ENCODE assay signal across 19 cellular contexts in the genomic region with DNA sequence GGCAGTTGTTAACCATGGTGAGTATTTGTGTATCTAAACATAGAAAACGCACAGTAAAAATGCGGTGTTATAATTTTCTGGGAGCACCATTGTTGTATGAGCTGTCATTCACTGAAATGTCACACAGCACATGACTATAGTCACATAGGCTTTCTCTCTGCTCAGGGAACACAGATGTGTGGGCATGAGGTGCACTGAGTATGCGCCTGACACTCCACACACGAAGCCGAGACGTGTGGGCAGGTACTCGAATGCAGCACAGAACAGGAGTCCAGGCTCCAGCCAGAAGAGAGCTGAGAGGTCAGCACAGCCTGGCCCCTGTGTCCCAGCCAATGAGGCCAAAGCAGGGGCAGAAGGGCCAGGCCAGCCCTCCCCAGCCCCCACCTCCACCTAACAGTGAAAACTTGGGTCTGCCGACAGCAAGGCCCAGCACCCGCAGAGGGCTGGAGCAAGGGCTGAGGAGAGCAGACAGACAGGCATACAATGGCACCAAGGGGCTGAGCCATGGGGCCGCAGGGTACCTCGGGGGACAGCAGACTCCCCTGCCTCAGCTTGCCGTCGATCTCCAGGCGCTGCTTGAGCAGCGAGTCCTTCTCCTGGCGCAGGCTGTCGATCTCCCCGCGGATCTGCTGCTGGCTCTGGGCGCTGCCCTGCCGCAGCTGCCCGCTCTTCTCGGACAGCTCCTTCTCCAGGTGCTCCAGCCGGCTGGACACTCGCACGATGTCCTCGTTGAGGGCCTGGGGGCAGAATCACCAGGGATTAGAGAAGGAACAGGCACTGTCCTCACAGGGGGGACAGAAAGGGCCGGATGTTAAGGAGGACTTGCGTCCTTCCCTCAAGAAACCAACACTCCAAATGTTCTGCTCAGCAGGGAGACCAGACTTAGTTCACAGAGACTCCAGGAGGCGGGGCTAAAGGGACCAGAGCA. TPM values are rescaled to one million over a fixed set of nuclear protein-coding genes. Genes with fewer than 3 reads are reported as not detected.
DNase-seq lines count a peak whose midpoint lies in the region; ATAC-seq and TF ChIP-seq lines count a peak whose summit lies in the region.
"Had no signal": no experiment of that assay in that cellular context is flagged by ENCODE, and none has a peak within 500 bp of the region (broad histone marks: within the 10 kb centered on the region; RNA-seq: fewer than 3 reads in every experiment).

No MANE protein-coding gene starts in this region.

- H3K9me3 Mint-ChIP-seq in endodermal cell (peaks cover 26% of the 10 kb centered on the region), osteocyte (ENCODE audit: unreplicated experiment) (peaks cover 3% of the 10 kb centered on the region)
- no peaks in the 10 kb centered on the region for H3K9me3 Mint-ChIP-seq in activated CD8-positive, alpha-beta T cell treated with anti-CD3 and anti-CD28 coated beads for 36 hours

- H2BK12ac ChIP-seq in mesenchymal stem cell (ENCODE audit: low read length in 2 of 2), result no peak overlapping the region

- H3K9ac ChIP-seq in SK-N-SH (no peak overlapping the region), endodermal cell (ENCODE audit: extremely low read depth, low read length, poor library complexity, severe bottlenecking) (no peak overlapping the region), mesenchymal stem cell (ENCODE audit: low read length) (no peak overlapping the region)

- no peak overlapping the region for H4K91ac ChIP-seq in mesenchymal stem cell (ENCODE audit: low read length)

- WGBS in SK-N-SH (ENCODE audit: low lambda C conversion rate), result 93% methylated on average over 23 of the region's 30 CpGs
- WGBS in endodermal cell (ENCODE audit: insufficient coverage in 1 of 2, insufficient read length in 1 of 2), 2 experiments, result 90 to 94% methylated on average over 26 to 30 of the region's 30 CpGs
- WGBS in mesenchymal stem cell, result 92% methylated on average over 30 of the region's 30 CpGs
- WGBS in hepatocyte (ENCODE audit: low lambda C conversion rate, missing lambda C conversion rate), result 92% methylated on average over 30 of the region's 30 CpGs

- no peak overlapping the region for H3K18ac ChIP-seq in mesenchymal stem cell (ENCODE audit: low read depth in 1 of 2, low read length in 2 of 2)

- H3K36me3 Mint-ChIP-seq in endodermal cell (ENCODE audit: low read depth) (peaks cover 82% of the 10 kb centered on the region), osteocyte (ENCODE audit: unreplicated experiment) (peaks cover 44% of the 10 kb centered on the region)
- H3K36me3 Mint-ChIP-seq in activated CD8-positive, alpha-beta T cell treated with anti-CD3 and anti-CD28 coated beads for 36 hours (ENCODE audit: low read depth), result peaks cover 56% of the 10 kb centered on the region

- TF ChIP-seq RAD21 in SK-N-SH (IDR thresholded peaks at IDR 0.05; ENCODE audit: low read length), result no peak

- ATAC-seq in SK-N-SH treated with all-trans-retinoic acid at 6 μM for 48 hours, result no peak; the same call in 2 of the 3 replicates
- ATAC-seq in activated CD8-positive, alpha-beta T cell treated with anti-CD3 and anti-CD28 coated beads for 36 hours, result no peak
- ATAC-seq: naive thymus-derived CD4-positive, alpha-beta T cell had no signal

- H3K4me3 ChIP-seq in SK-N-SH (ENCODE audit: low read depth in 2 of 2, low read length in 1 of 2) (no peak overlapping the region), endodermal cell (ENCODE audit: low read length) (no peak overlapping the region), mesenchymal stem cell (ENCODE audit: insufficient read depth in 1 of 2, low read depth in 1 of 2, low read length in 2 of 2) (no peak overlapping the region), hepatocyte (no peak overlapping the region)
- H3K4me3 ChIP-seq: heart left ventricle, prostate gland had no signal

- H2AFZ ChIP-seq in SK-N-SH (ENCODE audit: low read depth) (no peak overlapping the region), mesenchymal stem cell (ENCODE audit: low read depth, low read length) (no peak overlapping the region), hepatocyte (no peak overlapping the region)

- no peak overlapping the region for H2AK5ac ChIP-seq in mesenchymal stem cell (ENCODE audit: low read length, severe bottlenecking)

- H3K27ac ChIP-seq in SK-N-SH (ENCODE audit: low read depth in 2 of 2, low read length in 1 of 2) (no peak overlapping the region; a peak in 1 of 4 replicates), endodermal cell (ENCODE audit: low read depth, low read length) (no peak overlapping the region), mesenchymal stem cell (ENCODE audit: low read length, poor library complexity, severe bottlenecking) (no peak overlapping the region), hepatocyte (no peak overlapping the region)
- H3K27ac ChIP-seq: heart left ventricle, prostate gland had no signal

- no peaks in the 10 kb centered on the region for H3K9me3 ChIP-seq in SK-N-SH
- peaks cover 4% of the 10 kb centered on the region for H3K9me3 ChIP-seq in endodermal cell (ENCODE audit: control insufficient read depth, low read length)
- H3K9me3 ChIP-seq in mesenchymal stem cell (ENCODE audit: control insufficient read depth, low read length), result no peaks in the 10 kb centered on the region
- no peaks in the 10 kb centered on the region for H3K9me3 ChIP-seq in hepatocyte (ENCODE audit: low read depth)
- H3K9me3 ChIP-seq: BE2C, heart left ventricle, prostate gland had no signal

- no peak overlapping the region for H2BK5ac ChIP-seq in mesenchymal stem cell (ENCODE audit: low read depth, low read length, poor library complexity, severe bottlenecking)

- H3K4me3 Mint-ChIP-seq in endodermal cell (no peak overlapping the region), osteocyte (ENCODE audit: unreplicated experiment) (no peak overlapping the region)
- H3K4me3 Mint-ChIP-seq in activated CD8-positive, alpha-beta T cell treated with anti-CD3 and anti-CD28 coated beads for 36 hours, result no peak overlapping the region
- H3K4me3 Mint-ChIP-seq: activated T-cell treated with anti-CD3 and anti-CD28 coated beads, Interleukin-2, amount 50 U/mL, for 72 hours had no signal

- CTCF ChIA-PET in SK-N-SH (lab: Yijun Ruan, JAX), result interaction anchor here (5.5 kb wide), 1 partner anchor 15 kb away, joined by 27 read pairs; no protein-coding TSS in a partner anchor
- CTCF ChIA-PET in activated CD8-positive, alpha-beta T cell treated with anti-CD3 and anti-CD28 coated beads for 36 hours (lab: Charles Lee), result no interaction called here

- no peak overlapping the region for H3K23ac ChIP-seq in mesenchymal stem cell (ENCODE audit: low read length in 2 of 2)

- H3K79me2 ChIP-seq in SK-N-SH (ENCODE audit: insufficient read depth) (no peaks in the 10 kb centered on the region), hepatocyte (no peaks in the 10 kb centered on the region)

- no peak overlapping the region for H3K4ac ChIP-seq in mesenchymal stem cell (ENCODE audit: low read depth in 1 of 2, low read length in 2 of 2)

- H3F3A ChIP-seq in SK-N-SH (replicated peaks; ENCODE audit: insufficient read depth), result no peaks in the 10 kb centered on the region

- H3K9me2 ChIP-seq in SK-N-SH (no peaks in the 10 kb centered on the region), hepatocyte (replicated peaks; ENCODE audit: insufficient read depth) (no peaks in the 10 kb centered on the region)

- H2BK15ac ChIP-seq in mesenchymal stem cell (ENCODE audit: low read depth, poor library complexity, severe bottlenecking), result no peak overlapping the region

- H3K27me3 Mint-ChIP-seq in endodermal cell (ENCODE audit: insufficient read depth) (no peaks in the 10 kb centered on the region), osteocyte (ENCODE audit: unreplicated experiment) (no peaks in the 10 kb centered on the region)
- H3K27me3 Mint-ChIP-seq in activated CD8-positive, alpha-beta T cell treated with anti-CD3 and anti-CD28 coated beads for 36 hours, result no peaks in the 10 kb centered on the region

- H3K79me1 ChIP-seq in mesenchymal stem cell (replicated peaks; ENCODE audit: low read length, poor library complexity, severe bottlenecking), result no peaks in the 10 kb centered on the region

- H3K36me3 ChIP-seq in SK-N-SH (replicated peaks in 1 of 2; ENCODE audit: control insufficient read depth in 1 of 2, insufficient read depth in 2 of 2, low read length in 1 of 2) (peaks cover 31 to 65% of the 10 kb centered on the region in 2 experiments), endodermal cell (ENCODE audit: control insufficient read depth, insufficient read depth, low read length) (peaks cover 69% of the 10 kb centered on the region), mesenchymal stem cell (ENCODE audit: control insufficient read depth in 1 of 2, insufficient read depth in 2 of 2, low read depth in 1 of 2, low read length in 2 of 2) (peaks cover 73 to 74% of the 10 kb centered on the region in 2 experiments), hepatocyte (replicated peaks; ENCODE audit: insufficient read depth, low read depth) (no peaks in the 10 kb centered on the region)
- H3K36me3 ChIP-seq: prostate gland had no signal

- no peaks in the 10 kb centered on the region for H4K20me1 ChIP-seq in SK-N-SH (ENCODE audit: insufficient read depth)
- H4K20me1 ChIP-seq in hepatocyte (ENCODE audit: insufficient read depth, poor library complexity, severe bottlenecking), result no peaks in the 10 kb centered on the region

- no peak for TF ChIP-seq EP300 in SK-N-SH (IDR thresholded peaks at IDR 0.05; ENCODE audit: borderline replicate concordance in 1 of 2, low read depth in 1 of 2, low read length in 1 of 2)

- DNase-seq in SK-N-SH (peak; percentile 20), HuH-7.5 (ENCODE audit: low spot score) (peak; percentile 6), endodermal cell (peak; percentile 44), osteocyte (ENCODE audit: extremely low spot score, unreplicated experiment) (peak; percentile 67), mesenchymal stem cell (no peak), hepatocyte (ENCODE audit: low spot score) (no peak)
- no peak for DNase-seq in activated CD8-positive, alpha-beta T cell treated with anti-CD3 and anti-CD28 coated beads for 36 hours
- DNase-seq: 8988T; activated T-cell treated with anti-CD3 and anti-CD28 coated beads, Interleukin-2, amount 50 U/mL, for 72 hours; BE2C; heart left ventricle; Karpas-422; NCI-H1417; NCI-H2227 treated with DMSO at 0.1 percent for 48 hours; stimulated activated CD4-positive, alpha-beta T cell treated with anti-CD3 and anti-CD28 coated beads, Interleukin-4, amount 100 ng/mL, for 4 hours had no signal

- no peak overlapping the region for H2BK120ac ChIP-seq in mesenchymal stem cell (ENCODE audit: low read depth, low read length)

- H3K4me2 ChIP-seq in SK-N-SH (no peak overlapping the region), mesenchymal stem cell (ENCODE audit: low read length, poor library complexity, severe bottlenecking) (no peak overlapping the region), hepatocyte (no peak overlapping the region)

- H3K4me1 ChIP-seq in SK-N-SH (ENCODE audit: control insufficient read depth in 1 of 2, insufficient read depth in 2 of 2, low read depth in 1 of 2, low read length in 1 of 2), result no peaks in the 10 kb centered on the region
- H3K4me1 ChIP-seq in endodermal cell (ENCODE audit: control insufficient read depth, insufficient read depth, low read length), result no peaks in the 10 kb centered on the region
- H3K4me1 ChIP-seq in mesenchymal stem cell (ENCODE audit: control insufficient read depth, insufficient read depth, low read depth, low read length), result no peaks in the 10 kb centered on the region
- H3K4me1 ChIP-seq in hepatocyte (ENCODE audit: insufficient read depth), result no peaks in the 10 kb centered on the region
- H3K4me1 ChIP-seq: BE2C, heart left ventricle, prostate gland had no signal

- H3K27ac Mint-ChIP-seq in endodermal cell, result peak overlapping the region; percentile 10
- no peak overlapping the region for H3K27ac Mint-ChIP-seq in osteocyte (ENCODE audit: unreplicated experiment)
- no peak overlapping the region for H3K27ac Mint-ChIP-seq in activated CD8-positive, alpha-beta T cell treated with anti-CD3 and anti-CD28 coated beads for 36 hours
- H3K27ac Mint-ChIP-seq: activated T-cell treated with anti-CD3 and anti-CD28 coated beads, Interleukin-2, amount 50 U/mL, for 72 hours had no signal

- no peak overlapping the region for H3K14ac ChIP-seq in mesenchymal stem cell (ENCODE audit: low read length in 2 of 2)

- no peak overlapping the region for H4K8ac ChIP-seq in mesenchymal stem cell (ENCODE audit: low read length)

- H3K4me1 Mint-ChIP-seq in endodermal cell, result no peaks in the 10 kb centered on the region
- no peaks in the 10 kb centered on the region for H3K4me1 Mint-ChIP-seq in osteocyte (ENCODE audit: unreplicated experiment)
- peaks cover 5% of the 10 kb centered on the region for H3K4me1 Mint-ChIP-seq in activated CD8-positive, alpha-beta T cell treated with anti-CD3 and anti-CD28 coated beads for 36 hours (ENCODE audit: low read depth)
- H3K4me1 Mint-ChIP-seq: naive thymus-derived CD4-positive, alpha-beta T cell had no signal

- H3K27me3 ChIP-seq in SK-N-SH (ENCODE audit: insufficient read depth) (no peaks in the 10 kb centered on the region), endodermal cell (ENCODE audit: control insufficient read depth, insufficient read depth, low read length, poor library complexity, severe bottlenecking) (no peaks in the 10 kb centered on the region), mesenchymal stem cell (ENCODE audit: control insufficient read depth in 1 of 2, insufficient read depth in 1 of 2, low read length in 2 of 2) (no peaks in the 10 kb centered on the region), hepatocyte (no peaks in the 10 kb centered on the region)
- H3K27me3 ChIP-seq: BE2C, heart left ventricle had no signal

- POLR2A ChIA-PET in SK-N-SH (lab: Yijun Ruan, JAX), result no interaction called here
- POLR2A ChIA-PET in activated CD8-positive, alpha-beta T cell treated with anti-CD3 and anti-CD28 coated beads for 36 hours (lab: Charles Lee), result interaction anchor here (1.0 kb wide), 1 partner anchor 30 kb away, joined by 3 read pairs; no protein-coding TSS in a partner anchor

- TF ChIP-seq CTCF in SK-N-SH (IDR thresholded peaks at IDR 0.05) (no peak), endodermal cell (conservative IDR thresholded peaks at IDR 0.05) (no peak), osteocyte (IDR thresholded peaks at IDR 0.05) (no peak), hepatocyte (IDR thresholded peaks at IDR 0.05; ENCODE audit: poor library complexity) (no peak)
- no peak for TF ChIP-seq CTCF in activated CD8-positive, alpha-beta T cell treated with anti-CD3 and anti-CD28 coated beads for 36 hours (IDR thresholded peaks at IDR 0.05)

- intact Hi-C loops in activated CD8-positive, alpha-beta T cell treated with anti-CD3 and anti-CD28 coated beads for 36 hours (cut with micrococcal nuclease), result no loop called here

RNA-seq across cellular contexts. Expression of a gene that starts 24.0 kb away (rescaled TPM):
- polyA plus RNA-seq in SK-N-SH (2012; rRNA removed), result 11.2 and 12.0 TPM in 2 replicates
- 5.8 and 7.6 TPM in 2 replicates for polyA plus RNA-seq in SK-N-SH (2012; cell fraction: cytosol; rRNA removed)
- polyA plus RNA-seq in SK-N-SH (2012; cell fraction: nucleus; rRNA removed), result 26.1 and 33.6 TPM in 2 replicates
- total RNA-seq in endodermal cell, result 10 to 100 TPM; 22.9 to 24.4 TPM
- polyA plus RNA-seq in endodermal cell (2013, experiment 1 of 2), result 9.7 TPM
- polyA plus RNA-seq in endodermal cell (2013, experiment 2 of 2), result 8.9 TPM
- total RNA-seq in osteocyte, result 18.2 and 20.0 TPM in 2 replicates
- total RNA-seq in activated CD8-positive, alpha-beta T cell treated with anti-CD3 and anti-CD28 coated beads for 36 hours, result 1 to 10 TPM; 2.7 to 3.7 TPM
- polyA plus RNA-seq in mesenchymal stem cell (2013, experiment 1 of 2), result 4.7 TPM
- 4.5 TPM for polyA plus RNA-seq in mesenchymal stem cell (2013, experiment 2 of 2)
- total RNA-seq in hepatocyte, result 3.0 and 5.3 TPM in 2 replicates
- 3.1 and 5.0 TPM in 2 replicates for polyA plus RNA-seq in hepatocyte
- polyA plus RNA-seq: naive thymus-derived CD4-positive, alpha-beta T cell had no signal

RNA-seq across cellular contexts. Expression of a gene that starts 47.9 kb away (rescaled TPM):
- 0.08 TPM in 2 replicates for polyA plus RNA-seq in SK-N-SH (2012; rRNA removed)
- polyA plus RNA-seq in SK-N-SH (2012; cell fraction: cytosol; rRNA removed), result 0.09 and 0.10 TPM in 2 replicates
- 0.39 and 0.40 TPM in 2 replicates for polyA plus RNA-seq in SK-N-SH (2012; cell fraction: nucleus; rRNA removed)
- total RNA-seq in endodermal cell, result under 1 TPM; 0.11 to 0.22 TPM
- polyA plus RNA-seq in endodermal cell (2013, experiment 1 of 2), result 0.18 TPM
- polyA plus RNA-seq in endodermal cell (2013, experiment 2 of 2), result 0.21 TPM
- 0.70 and 0.84 TPM in 2 replicates for total RNA-seq in osteocyte
- 1 to 10 TPM in 1 of 2 experiments, under 1 TPM in 1; 0.50 to 1.1 TPM for total RNA-seq in activated CD8-positive, alpha-beta T cell treated with anti-CD3 and anti-CD28 coated beads for 36 hours
- polyA plus RNA-seq in mesenchymal stem cell (2013, experiment 1 of 2), result 0.14 TPM
- 0.03 TPM for polyA plus RNA-seq in mesenchymal stem cell (2013, experiment 2 of 2)
- 3.5 and 6.3 TPM in 2 replicates for total RNA-seq in hepatocyte
- 2.6 and 6.8 TPM in 2 replicates for polyA plus RNA-seq in hepatocyte

RNA-seq across cellular contexts. Expression of a gene that starts 56.0 kb away (rescaled TPM):
- polyA plus RNA-seq in SK-N-SH (2012; rRNA removed) (2.0 and 3.2 TPM in 2 replicates), hepatocyte (0.47 and 0.91 TPM in 2 replicates)
- 1.2 and 1.8 TPM in 2 replicates for polyA plus RNA-seq in SK-N-SH (2012; cell fraction: cytosol; rRNA removed)
- polyA plus RNA-seq in SK-N-SH (2012; cell fraction: nucleus; rRNA removed), result 6.9 and 7.1 TPM in 2 replicates
- total RNA-seq in endodermal cell (10 to 100 TPM; 21.9 to 27.2 TPM), osteocyte (2.1 and 2.3 TPM in 2 replicates), hepatocyte (1.3 and 2.3 TPM in 2 replicates)
- 20.9 TPM for polyA plus RNA-seq in endodermal cell (2013, experiment 1 of 2)
- polyA plus RNA-seq in endodermal cell (2013, experiment 2 of 2), result 19.5 TPM
- 10 to 100 TPM; 27.0 to 29.2 TPM for total RNA-seq in activated CD8-positive, alpha-beta T cell treated with anti-CD3 and anti-CD28 coated beads for 36 hours
- 0.81 TPM for polyA plus RNA-seq in mesenchymal stem cell (2013, experiment 1 of 2)
- 0.74 TPM for polyA plus RNA-seq in mesenchymal stem cell (2013, experiment 2 of 2)

RNA-seq across cellular contexts. Expression of a gene that starts 59.3 kb away (rescaled TPM):
- polyA plus RNA-seq in SK-N-SH (2012; rRNA removed) (6.1 and 7.0 TPM in 2 replicates), hepatocyte (7.6 and 10.0 TPM in 2 replicates)
- polyA plus RNA-seq in SK-N-SH (2012; cell fraction: cytosol; rRNA removed), result 5.9 and 6.6 TPM in 2 replicates
- 3.5 and 5.1 TPM in 2 replicates for polyA plus RNA-seq in SK-N-SH (2012; cell fraction: nucleus; rRNA removed)
- total RNA-seq in endodermal cell (1 to 10 TPM; 2.7 to 4.0 TPM), osteocyte (4.6 and 5.6 TPM in 2 replicates), hepatocyte (10.7 and 12.7 TPM in 2 replicates)
- polyA plus RNA-seq in endodermal cell (2013, experiment 1 of 2), result 5.1 TPM
- 4.6 TPM for polyA plus RNA-seq in endodermal cell (2013, experiment 2 of 2)
- total RNA-seq in activated CD8-positive, alpha-beta T cell treated with anti-CD3 and anti-CD28 coated beads for 36 hours, result 1 to 10 TPM; 3.3 to 4.0 TPM
- polyA plus RNA-seq in mesenchymal stem cell (2013, experiment 1 of 2), result 3.7 TPM
- polyA plus RNA-seq in mesenchymal stem cell (2013, experiment 2 of 2), result 3.5 TPM

RNA-seq across cellular contexts. Expression of a gene that starts 59.4 kb away (rescaled TPM):
- polyA plus RNA-seq in SK-N-SH (2012; rRNA removed) (0.35 and 0.57 TPM in 2 replicates), hepatocyte (0.57 TPM in 1 of 2 replicates, not detected in the other)
- 0.28 and 0.30 TPM in 2 replicates for polyA plus RNA-seq in SK-N-SH (2012; cell fraction: cytosol; rRNA removed)
- 0.25 and 0.49 TPM in 2 replicates for polyA plus RNA-seq in SK-N-SH (2012; cell fraction: nucleus; rRNA removed)
- total RNA-seq in endodermal cell (under 1 TPM; 0.24 to 0.64 TPM), osteocyte (0.19 TPM in 1 of 2 replicates, not detected in the other), hepatocyte (0.13 TPM in 1 of 2 replicates, not detected in the other)
- polyA plus RNA-seq in endodermal cell (2013, experiment 1 of 2), result 0.11 TPM
- polyA plus RNA-seq in endodermal cell (2013, experiment 2 of 2), result 0.25 TPM
- not detected for total RNA-seq in activated CD8-positive, alpha-beta T cell treated with anti-CD3 and anti-CD28 coated beads for 36 hours
- 0.07 TPM for polyA plus RNA-seq in mesenchymal stem cell (2013, experiment 1 of 2)
- polyA plus RNA-seq in mesenchymal stem cell (2013, experiment 2 of 2), result 0.04 TPM
- total RNA-seq: bronchial epithelial cell had no signal
- polyA plus RNA-seq: naive thymus-derived CD4-positive, alpha-beta T cell had no signal

Comparison
In these comparisons a context has a peak if more than half of its experiments do, and no peak if none do; other contexts are left out.
1. DNase-seq: peak in SK-N-SH (single experiment), HuH-7.5 (single experiment), endodermal cell (single experiment) and osteocyte (single experiment); none in activated CD8-positive, alpha-beta T cell treated with anti-CD3 and anti-CD28 coated beads for 36 hours (single experiment), mesenchymal stem cell (single experiment) and hepatocyte (single experiment).